Comparison of ENCODE assay signal across 27 cellular contexts in genomic region chr11:93940395-93940794, GRCh38.
"Had no signal": no experiment of that assay in that cellular context is flagged by ENCODE, and none has a peak within 500 bp of the region (broad histone marks: within the 10 kb centered on the region; RNA-seq: fewer than 3 reads in every experiment).

No MANE protein-coding gene starts in this region.

- H3K36me3 ChIP-seq: left ventricle myocardium inferior, ovary, right atrium auricular region, stomach, thyroid gland, transverse colon, upper lobe of left lung, vagina had no signal

- ATAC-seq: naive thymus-derived CD4-positive, alpha-beta T cell; natural killer cell treated with Interleukin-12 subunit alpha and Interleukin-12 subunit beta and Interleukin-15 and Interleukin-18, amount 100 ng/mL, for 72 hours; sciatic nerve; stimulated activated naive B cell treated with anti-CD40 and anti-IgM and Interleukin-4, amounts not matched to agents 10 μg/mL and 1 μg/mL and 100 μg/mL, for 72 hours; stimulated activated naive CD8-positive, alpha-beta T cell treated with anti-CD3 and anti-CD28 coated beads, Interleukin-15, Interleukin-2, amounts not matched to agents 100 U/mL and 50 U/mL, for 24 hours had no signal

- H3K4me1 ChIP-seq: left ventricle myocardium inferior, right atrium auricular region, stomach, testis, thyroid gland, transverse colon, upper lobe of left lung had no signal

- DNase-seq: hypothalamus; immature natural killer cell; left ventricle myocardium inferior; midbrain; mucosa of descending colon; naive thymus-derived CD4-positive, alpha-beta T cell; ovary; stimulated activated CD4-positive, alpha-beta T cell treated with anti-CD3 and anti-CD28 coated beads, Interleukin-12 subunit alpha, Interleukin-12 subunit beta, amount 100 ng/mL, for 4 hours; stimulated activated CD4-positive, alpha-beta T cell treated with anti-CD3 and anti-CD28 coated beads, Interleukin-15, amount 100 ng/mL, for 24 hours; stimulated activated CD4-positive, alpha-beta T cell treated with anti-CD3 and anti-CD28 coated beads, Interleukin-2, amount 100 ng/mL, for 24 hours; stimulated activated CD4-positive, alpha-beta T cell treated with anti-CD3 and anti-CD28 coated beads, Interleukin-4, amount 100 ng/mL, for 1 hour; stimulated activated naive B cell treated with anti-CD40 and anti-IgM and Interleukin-4, amounts not matched to agents 10 μg/mL and 1 μg/mL and 100 μg/mL, for 72 hours; stimulated activated naive CD8-positive, alpha-beta T cell treated with anti-CD3 and anti-CD28 coated beads, Interleukin-15, Interleukin-2, amounts not matched to agents 100 U/mL and 50 U/mL, for 24 hours; stomach; testis; thyroid gland; transverse colon; upper lobe of left lung had no signal

- H3K27ac ChIP-seq: left ventricle myocardium inferior, ovary, right atrium auricular region, skin epidermis, stomach, testis, thyroid gland, transverse colon, upper lobe of left lung, vagina had no signal

- FAIRE-seq: islet of Langerhans had no signal

- H3K4me3 ChIP-seq: left ventricle myocardium inferior, lung, mucosa of descending colon, ovary, right atrium auricular region, skin epidermis, stomach, testis, thyroid gland, transverse colon, upper lobe of left lung, vagina had no signal

- H3K9me3 Mint-ChIP-seq: immature natural killer cell; memory B cell; naive thymus-derived CD4-positive, alpha-beta T cell; stimulated activated naive B cell treated with anti-CD40 and anti-IgM and Interleukin-4, amounts not matched to agents 10 μg/mL and 1 μg/mL and 100 μg/mL, for 72 hours had no signal

- H3K9me3 ChIP-seq: left ventricle myocardium inferior, mucosa of descending colon, ovary, right atrium auricular region, stomach, testis, thyroid gland, transverse colon, upper lobe of left lung, vagina had no signal

- H3K27ac Mint-ChIP-seq: immature natural killer cell; memory B cell; naive thymus-derived CD4-positive, alpha-beta T cell; natural killer cell treated with Interleukin-12 subunit alpha and Interleukin-12 subunit beta and Interleukin-15 and Interleukin-18, amount 100 ng/mL, for 72 hours; progenitor cell of endocrine pancreas; stimulated activated naive B cell treated with anti-CD40 and anti-IgM and Interleukin-4, amounts not matched to agents 10 μg/mL and 1 μg/mL and 100 μg/mL, for 72 hours had no signal

- H3K27me3 ChIP-seq: ovary, right atrium auricular region, stomach, testis, thyroid gland, transverse colon, upper lobe of left lung, vagina had no signal

- H3K36me3 Mint-ChIP-seq: immature natural killer cell; memory B cell; naive thymus-derived CD4-positive, alpha-beta T cell; natural killer cell treated with Interleukin-12 subunit alpha and Interleukin-12 subunit beta and Interleukin-15 and Interleukin-18, amount 100 ng/mL, for 72 hours; stimulated activated naive B cell treated with anti-CD40 and anti-IgM and Interleukin-4, amounts not matched to agents 10 μg/mL and 1 μg/mL and 100 μg/mL, for 72 hours had no signal
